In genomic region chr19:17764348-17764747, GRCh38 we compare ENCODE assay signal across 1 cellular context.
TF ChIP-seq lines count a peak whose summit lies in the region.

No MANE protein-coding gene starts in this region.

TF ChIP-seq in GM23338, 12 proteins besides CTCF, POLR2A, EP300 and RAD21 (continued from another document):
- no peak for TF ChIP-seq ETS1 (IDR thresholded peaks at IDR 0.05)
- TF ChIP-seq ZNF462 (CRISPR knock-in tag; IDR thresholded peaks at IDR 0.05): no peak
- TF ChIP-seq JUNB (IDR thresholded peaks at IDR 0.05; ENCODE audit: unreplicated experiment): no peak
- TF ChIP-seq REST (IDR thresholded peaks at IDR 0.05; ENCODE audit: unreplicated experiment): no peak
- no peak for TF ChIP-seq EZH2phosphoT487 (IDR thresholded peaks at IDR 0.05; ENCODE audit: unreplicated experiment)
- no peak for TF ChIP-seq ZNF331 (CRISPR knock-in tag; IDR thresholded peaks at IDR 0.05; ENCODE audit: low read depth)
- TF ChIP-seq CREB1 (CRISPR knock-in tag; IDR thresholded peaks at IDR 0.05; ENCODE audit: low read depth): no peak
- no peak for TF ChIP-seq EZH2 (IDR thresholded peaks at IDR 0.05; ENCODE audit: low read depth, unreplicated experiment)
- TF ChIP-seq STAT1 (IDR thresholded peaks at IDR 0.05; ENCODE audit: unreplicated experiment): no peak
